ENCODE assay signal across 13 cellular contexts in genomic region chrX:34653811-34654210, GRCh38. TPM values are rescaled to one million over a fixed set of nuclear protein-coding genes. Genes with fewer than 3 reads are reported as not detected.
A peak's percentile ranks its signal among the peaks of the same experiment; 100 is the strongest.
DNase-seq lines count a peak whose midpoint lies in the region; ATAC-seq and TF ChIP-seq lines count a peak whose summit lies in the region.
"Had no signal": no experiment of that assay in that cellular context is flagged by ENCODE, and none has a peak within 500 bp of the region (broad histone marks: within the 10 kb centered on the region; RNA-seq: fewer than 3 reads in every experiment).

No MANE protein-coding gene starts in this region.

- TF ChIP-seq CTCF in left ventricle myocardium inferior (IDR thresholded peaks at IDR 0.05; ENCODE audit: borderline replicate concordance) (no peak), nephron (IDR thresholded peaks at IDR 0.05; ENCODE audit: unreplicated experiment in 3 of 3) (no peak), uterus (IDR thresholded peaks at IDR 0.05) (no peak)

- peaks cover 41% of the 10 kb centered on the region for H3K4me1 Mint-ChIP-seq in nephron

- DNase-seq in left ventricle myocardium inferior: no peak
- DNase-seq in Right ventricle myocardium superior: no peak
- no peak for DNase-seq in epithelial cell of prostate (ENCODE audit: low read depth, low spot score)
- no peak for DNase-seq in uterus
- no peak for DNase-seq in superior temporal gyrus (ENCODE audit: extremely low spot score)
- DNase-seq in activated naive CD4-positive, alpha-beta T cell (lab: John Stamatoyannopoulos, UW): no peak
- DNase-seq: activated CD4-positive, CD25-positive, alpha-beta regulatory T cell; NCI-H1694; RPMI8226; stimulated activated CD4-positive, alpha-beta T cell treated with anti-CD3 and anti-CD28 coated beads, Interleukin-4, amount 100 ng/mL, for 1 hour had no signal

- peaks cover 9% of the 10 kb centered on the region for H3K36me3 Mint-ChIP-seq in nephron (ENCODE audit: low read depth)

- H3K27ac ChIP-seq in left ventricle myocardium inferior (replicated peaks) (peak overlapping the region; percentile 89), epithelial cell of prostate (peak overlapping the region; percentile 10), uterus (peak overlapping the region; percentile 92)

- peak overlapping the region; percentile 87 to 92 (median 92) for H3K4me3 Mint-ChIP-seq in nephron

- no peak for TF ChIP-seq POLR2A in uterus (IDR thresholded peaks at IDR 0.05)

- peaks cover under 1% of the 10 kb centered on the region for H3K9me3 Mint-ChIP-seq in nephron

- no peaks in the 10 kb centered on the region for H3K27me3 ChIP-seq in left ventricle myocardium inferior (ENCODE audit: low read depth)
- no peaks in the 10 kb centered on the region for H3K27me3 ChIP-seq in uterus

- H3K4me3 ChIP-seq in left ventricle myocardium inferior (peak overlapping the region; percentile 78), uterus (peak overlapping the region; percentile 47 to 82)

- intact Hi-C loops in left ventricle myocardium inferior (cut with micrococcal nuclease): no loop called here
- intact Hi-C loops in Right ventricle myocardium superior (cut with DNase I): no loop called here
- intact Hi-C loops in uterus (cut with DNase I; ENCODE audit: low total_unique reads): no loop called here

- H3K4me1 ChIP-seq in left ventricle myocardium inferior (peaks cover 34% of the 10 kb centered on the region), uterus (no peaks in the 10 kb centered on the region)

- H3K27me3 Mint-ChIP-seq in nephron (ENCODE audit: low read depth): peaks cover 25% of the 10 kb centered on the region

- H3K9me3 ChIP-seq in left ventricle myocardium inferior (replicated peaks) (no peaks in the 10 kb centered on the region), uterus (no peaks in the 10 kb centered on the region)

- peak overlapping the region; percentile 45 to 87 (median 73) for H3K27ac Mint-ChIP-seq in nephron

- no peak for ATAC-seq in Right ventricle myocardium superior (ENCODE audit: poor library complexity)
- no peak for ATAC-seq in HG02763 (IDR thresholded peaks at IDR 0.05; ENCODE audit: unreplicated experiment)

- H3K36me3 ChIP-seq in left ventricle myocardium inferior: no peaks in the 10 kb centered on the region
- no peaks in the 10 kb centered on the region for H3K36me3 ChIP-seq in uterus

RNA-seq across cellular contexts. Expression of gene TMEM47, which starts 3.3 kb away (rescaled TPM):
- total RNA-seq in left ventricle myocardium inferior (36.6 TPM), Right ventricle myocardium superior (31.5 TPM), uterus (10 to 100 TPM; 59.4 to 80.2 (median 74.5) TPM)
- total RNA-seq: mononuclear cell had no signal

Comparison
In these comparisons a context has a peak if more than half of its experiments do, and no peak if none do; other contexts are left out.
1. H3K27ac ChIP-seq: peak in every context shown above with its lines; median percentile 92 in uterus; 89 in left ventricle myocardium inferior; 10 in epithelial cell of prostate.